In genomic region chr12:1918875-1919236, GRCh38 we compare ENCODE assay signal across 18 cellular contexts. TPM values are rescaled to one million over a fixed set of nuclear protein-coding genes. Genes with fewer than 3 reads are reported as not detected.
DNase-seq lines count a peak whose midpoint lies in the region; FAIRE-seq and TF ChIP-seq lines count a peak whose summit lies in the region.
"Had no signal": no experiment of that assay in that cellular context is flagged by ENCODE, and none has a peak within 500 bp of the region (broad histone marks: within the 10 kb centered on the region; RNA-seq: fewer than 3 reads in every experiment).

No MANE protein-coding gene starts in this region.

- no peak for TF ChIP-seq CTCF in suprapubic skin (IDR thresholded peaks at IDR 0.05)

- H3K36me3 Mint-ChIP-seq in activated CD4-positive, alpha-beta T cell treated with anti-CD3 and anti-CD28 coated beads, Interleukin-2, amount 10 ng/mL, durations not matched to agents 24 days and 14 days (ENCODE audit: low read depth): no peaks in the 10 kb centered on the region
- H3K36me3 Mint-ChIP-seq: mesothelial cell of epicardium, T-cell had no signal

- no peak overlapping the region for H3K4me3 Mint-ChIP-seq in activated CD4-positive, alpha-beta T cell treated with anti-CD3 and anti-CD28 coated beads, Interleukin-2, amount 10 ng/mL, durations not matched to agents 24 days and 14 days
- H3K4me3 Mint-ChIP-seq: activated naive CD8-positive, alpha-beta T cell treated with anti-CD3 and anti-CD28 coated beads, Interleukin-2, amount 10 ng/mL, durations not matched to agents 7 days and 5 days; activated T-cell treated with anti-CD3 and anti-CD28 coated beads, Interleukin-2, amount 50 U/mL, for 24 hours; HFFc6; mesothelial cell of epicardium; T-cell had no signal

- H3K27me3 ChIP-seq in muscle layer of duodenum (ENCODE audit: low read depth, low read length): no peaks in the 10 kb centered on the region
- H3K27me3 ChIP-seq in suprapubic skin: peaks cover 29% of the 10 kb centered on the region
- H3K27me3 ChIP-seq: cardiac muscle cell, gastrocnemius medialis had no signal

- H3K27ac ChIP-seq in caudate nucleus (ENCODE audit: low read depth, low read length) (peak overlapping the region; percentile 7), muscle layer of duodenum (ENCODE audit: low read length) (peak overlapping the region; percentile 43), suprapubic skin (peak overlapping the region; percentile 74), substantia nigra (ENCODE audit: low read depth, low read length, poor library complexity, severe bottlenecking) (no peak overlapping the region)
- H3K27ac ChIP-seq: A549, cardiac muscle cell had no signal

- intact Hi-C loops in activated CD4-positive, alpha-beta T cell treated with anti-CD3 and anti-CD28 coated beads, Interleukin-2, amount 10 ng/mL, durations not matched to agents 24 days and 14 days (cut with micrococcal nuclease): no loop called here

- WGBS in suprapubic skin: 77% methylated on average over 2 of the region's 6 CpGs

- DNase-seq in activated CD4-positive, alpha-beta T cell treated with anti-CD3 and anti-CD28 coated beads, Interleukin-2, amount 10 ng/mL, durations not matched to agents 24 days and 14 days: peak; percentile 54
- no peak for DNase-seq in activated CD4-positive, alpha-beta T cell treated with anti-CD3 and anti-CD28 coated beads for 48 hours
- DNase-seq in caudate nucleus (lab: John Stamatoyannopoulos, UW) (no peak), suprapubic skin (ENCODE audit: low spot score in 2 of 2) (peak in 1 of 2 donors; percentile 76), NCI-H2227 (lab: John Stamatoyannopoulos, UW; ENCODE audit: unreplicated experiment) (no peak), substantia nigra (lab: John Stamatoyannopoulos, UW) (no peak), GM19239 (ENCODE audit: insufficient read length, low spot score) (no peak)
- DNase-seq: activated naive CD8-positive, alpha-beta T cell treated with anti-CD3 and anti-CD28 coated beads, Interleukin-2, amount 10 ng/mL, durations not matched to agents 7 days and 5 days; gastrocnemius medialis; HFFc6; NCI-H2029 had no signal

- H3K9me3 ChIP-seq in muscle layer of duodenum (ENCODE audit: control insufficient read depth in 1 of 2, low read length in 2 of 2) (no peaks in the 10 kb centered on the region), suprapubic skin (no peaks in the 10 kb centered on the region)
- H3K9me3 ChIP-seq: A549, gastrocnemius medialis had no signal

- H3K4me1 Mint-ChIP-seq in activated CD4-positive, alpha-beta T cell treated with anti-CD3 and anti-CD28 coated beads, Interleukin-2, amount 10 ng/mL, durations not matched to agents 24 days and 14 days: peaks cover 14% of the 10 kb centered on the region

- TF ChIP-seq POLR2A in suprapubic skin (IDR thresholded peaks at IDR 0.05): no peak

- peaks cover 13% of the 10 kb centered on the region for H3K27me3 Mint-ChIP-seq in activated CD4-positive, alpha-beta T cell treated with anti-CD3 and anti-CD28 coated beads, Interleukin-2, amount 10 ng/mL, durations not matched to agents 24 days and 14 days

- no peak overlapping the region for H3K27ac Mint-ChIP-seq in activated CD4-positive, alpha-beta T cell treated with anti-CD3 and anti-CD28 coated beads, Interleukin-2, amount 10 ng/mL, durations not matched to agents 24 days and 14 days
- H3K27ac Mint-ChIP-seq: activated T-cell treated with anti-CD3 and anti-CD28 coated beads, Interleukin-2, amount 50 U/mL, for 24 hours; HFFc6; mesothelial cell of epicardium; T-cell had no signal

- H3K4me1 ChIP-seq in muscle layer of duodenum (ENCODE audit: control insufficient read depth in 1 of 2, insufficient read depth in 2 of 2, low read length in 2 of 2) (peaks cover 0 to 9% of the 10 kb centered on the region in 2 donors), suprapubic skin (no peaks in the 10 kb centered on the region)
- H3K4me1 ChIP-seq: A549 had no signal

- H3K4me3 ChIP-seq in muscle layer of duodenum (ENCODE audit: low read depth in 1 of 2, low read length in 2 of 2): peak overlapping the region; percentile 27 to 36
- peak overlapping the region; percentile 36 for H3K4me3 ChIP-seq in suprapubic skin
- H3K4me3 ChIP-seq: A549, cardiac muscle cell, GM12878 had no signal

- peaks cover 4% of the 10 kb centered on the region for H3K9me3 Mint-ChIP-seq in activated CD4-positive, alpha-beta T cell treated with anti-CD3 and anti-CD28 coated beads, Interleukin-2, amount 10 ng/mL, durations not matched to agents 24 days and 14 days
- H3K9me3 Mint-ChIP-seq: activated naive CD8-positive, alpha-beta T cell treated with anti-CD3 and anti-CD28 coated beads, Interleukin-2, amount 10 ng/mL, durations not matched to agents 7 days and 5 days; activated T-cell treated with anti-CD3 and anti-CD28 coated beads, Interleukin-2, amount 50 U/mL, for 24 hours; HFFc6; mesothelial cell of epicardium; T-cell had no signal

- no peak for FAIRE-seq in GM19239 (lab: Jason Lieb, UNC)
- FAIRE-seq: A549, GM12878 had no signal

- TF ChIP-seq EP300 in suprapubic skin (IDR thresholded peaks at IDR 0.05): no peak

- H3K36me3 ChIP-seq in muscle layer of duodenum (ENCODE audit: control insufficient read depth in 1 of 2, insufficient read depth in 2 of 2, low read length in 2 of 2): no peaks in the 10 kb centered on the region
- H3K36me3 ChIP-seq in suprapubic skin: no peaks in the 10 kb centered on the region
- H3K36me3 ChIP-seq: cardiac muscle cell, gastrocnemius medialis had no signal

RNA-seq across cellular contexts. Expression of gene CACNA2D4, which starts 0.4 kb away (rescaled TPM):
- total RNA-seq in activated CD4-positive, alpha-beta T cell treated with anti-CD3 and anti-CD28 coated beads, Interleukin-2, amount 10 ng/mL, durations not matched to agents 24 days and 14 days: 6.3 and 6.8 TPM in 2 replicates
- 1 to 10 TPM in 2 of 4 donors, under 1 TPM in 2; 0.56 to 1.5 (median 0.97) TPM for total RNA-seq in suprapubic skin
